ENCODE assay signal across 14 cellular contexts in genomic region chr3:23079976-23080375, GRCh38.
DNase-seq lines count a peak whose midpoint lies in the region; ATAC-seq and TF ChIP-seq lines count a peak whose summit lies in the region.
"Had no signal": no experiment of that assay in that cellular context is flagged by ENCODE, and none has a peak within 500 bp of the region (broad histone marks: within the 10 kb centered on the region; RNA-seq: fewer than 3 reads in every experiment).

No MANE protein-coding gene starts in this region.

- no peak overlapping the region for H3K4me3 ChIP-seq in lower lobe of right lung
- H3K4me3 ChIP-seq in GM23248 = no peak overlapping the region

- WGBS in GM23248 (ENCODE audit: low coverage in 1 of 2, low lambda C conversion rate in 2 of 2, missing lambda C conversion rate in 2 of 2), 2 experiments = 39 to 47% methylated on average over 7 of the region's 7 CpGs

- H3K9me3 ChIP-seq in lower lobe of right lung = no peaks in the 10 kb centered on the region
- no peaks in the 10 kb centered on the region for H3K9me3 ChIP-seq in GM23248 (ENCODE audit: low read depth)

- no peaks in the 10 kb centered on the region for H3F3A ChIP-seq in GM23248 (ENCODE audit: insufficient read depth)

- H3K27me3 ChIP-seq in lower lobe of right lung (ENCODE audit: low read depth) (no peaks in the 10 kb centered on the region), GM23248 (replicated peaks; ENCODE audit: insufficient read depth) (peaks cover 20% of the 10 kb centered on the region)

- no peak for ATAC-seq in stimulated activated naive CD8-positive, alpha-beta T cell treated with anti-CD3 and anti-CD28 coated beads, Interleukin-15, Interleukin-2, amounts not matched to agents 100 U/mL and 50 U/mL, for 24 hours
- peak; percentile 19 to 49 for ATAC-seq in lower lobe of right lung
- ATAC-seq in sciatic nerve = no peak
- ATAC-seq in GM21390 (IDR thresholded peaks at IDR 0.05; ENCODE audit: unreplicated experiment) = no peak
- ATAC-seq in HG03045 (IDR thresholded peaks at IDR 0.05; ENCODE audit: unreplicated experiment) = no peak

- CTCF ChIA-PET in MCF 10A (lab: Yijun Ruan, JAX) = no interaction called here

- no peaks in the 10 kb centered on the region for H3K36me3 ChIP-seq in lower lobe of right lung
- no peaks in the 10 kb centered on the region for H3K36me3 ChIP-seq in GM23248 (ENCODE audit: low read depth)
- H3K36me3 ChIP-seq: WERI-Rb-1 had no signal

- H3K36me3 Mint-ChIP-seq in stimulated activated naive CD8-positive, alpha-beta T cell treated with anti-CD3 and anti-CD28 coated beads, Interleukin-15, Interleukin-2, amounts not matched to agents 100 ng/mL and 50 ng/mL, for 24 hours (ENCODE audit: low read depth) = no peaks in the 10 kb centered on the region
- no peaks in the 10 kb centered on the region for H3K36me3 Mint-ChIP-seq in MCF 10A (ENCODE audit: insufficient read depth, unreplicated experiment)

- H3K79me2 ChIP-seq in GM23248 (ENCODE audit: insufficient read depth) = no peaks in the 10 kb centered on the region

- H3K27ac ChIP-seq in lower lobe of right lung (no peak overlapping the region), GM23248 (no peak overlapping the region)
- H3K27ac ChIP-seq: WERI-Rb-1 had no signal

- no peak for DNase-seq in stimulated activated naive CD8-positive, alpha-beta T cell treated with anti-CD3 and anti-CD28 coated beads, Interleukin-15, Interleukin-2, amounts not matched to agents 100 U/mL and 50 U/mL, for 24 hours
- DNase-seq in MCF 10A (ENCODE audit: unreplicated experiment) (peak; percentile 49), lower lobe of right lung (no peak), sciatic nerve (ENCODE audit: low spot score) (no peak), GM23248 (no peak)
- DNase-seq: cerebellar nuclear complex; NCI-H187; stimulated activated CD4-positive, alpha-beta T cell treated with anti-CD3 and anti-CD28 coated beads, Interleukin-1b, Interleukin-23, amount 100 ng/mL, for 48 hours; substantia nigra; WERI-Rb-1 had no signal

- BruUV-seq in MCF 10A (replicated peaks; lab: Mats Ljungman, UMichigan) = no TSS peak

- H3K4me3 Mint-ChIP-seq in stimulated activated naive CD8-positive, alpha-beta T cell treated with anti-CD3 and anti-CD28 coated beads, Interleukin-15, Interleukin-2, amounts not matched to agents 100 ng/mL and 50 ng/mL, for 24 hours = peak overlapping the region; percentile 22
- peak overlapping the region; percentile 32 for H3K4me3 Mint-ChIP-seq in MCF 10A (ENCODE audit: unreplicated experiment)

- H3K9me3 Mint-ChIP-seq in stimulated activated naive CD8-positive, alpha-beta T cell treated with anti-CD3 and anti-CD28 coated beads, Interleukin-15, Interleukin-2, amounts not matched to agents 100 ng/mL and 50 ng/mL, for 24 hours = no peaks in the 10 kb centered on the region
- H3K9me3 Mint-ChIP-seq in MCF 10A (ENCODE audit: unreplicated experiment) = no peaks in the 10 kb centered on the region
- H3K9me3 Mint-ChIP-seq: activated T-helper 2 cell treated with anti-CD3 and anti-CD28 coated beads, Interferon-gamma antibody, Interleukin-2, Interleukin-4, amounts not matched to agents 10 μg/mL and 5 μg/mL and 100 μg/mL, durations not matched to agents 14 hours and 24 hours and 36 hours had no signal

- POLR2A ChIA-PET in MCF 10A (lab: Yijun Ruan, JAX) = interaction anchor here (0.8 to 0.9 kb wide), 3 partner anchors 24 to 1806 kb away, joined by 3 to 4 read pairs (median 4); no protein-coding TSS in a partner anchor

- H3K4me2 ChIP-seq in GM23248 (ENCODE audit: unreplicated experiment) = no peak overlapping the region

- H3K27me3 Mint-ChIP-seq in stimulated activated naive CD8-positive, alpha-beta T cell treated with anti-CD3 and anti-CD28 coated beads, Interleukin-15, Interleukin-2, amounts not matched to agents 100 ng/mL and 50 ng/mL, for 24 hours = no peaks in the 10 kb centered on the region
- H3K27me3 Mint-ChIP-seq in MCF 10A (ENCODE audit: insufficient read depth, unreplicated experiment) = peaks cover 20% of the 10 kb centered on the region

- intact Hi-C loops in MCF 10A (cut with micrococcal nuclease) (no loop called here), lower lobe of right lung (cut with DNase I) (no loop called here), sciatic nerve (cut with DNase I) (no loop called here)

- in situ Hi-C loops in GM23248 (cut with MboI) = no loop called here

- H2AFZ ChIP-seq in GM23248 = no peak overlapping the region

- peaks cover 11% of the 10 kb centered on the region for H3K4me1 Mint-ChIP-seq in stimulated activated naive CD8-positive, alpha-beta T cell treated with anti-CD3 and anti-CD28 coated beads, Interleukin-15, Interleukin-2, amounts not matched to agents 100 ng/mL and 50 ng/mL, for 24 hours (ENCODE audit: low read depth)
- peaks cover 12% of the 10 kb centered on the region for H3K4me1 Mint-ChIP-seq in MCF 10A (ENCODE audit: insufficient read depth, unreplicated experiment)

- TF ChIP-seq CTCF in MCF 10A (IDR thresholded peaks at IDR 0.05; ENCODE audit: unreplicated experiment) (no peak), lower lobe of right lung (IDR thresholded peaks at IDR 0.05) (no peak)

- H3K4me1 ChIP-seq in lower lobe of right lung (peaks cover 6% of the 10 kb centered on the region), GM23248 (ENCODE audit: insufficient read depth) (no peaks in the 10 kb centered on the region)

- H3K9me2 ChIP-seq in GM23248 (ENCODE audit: insufficient read depth) = no peaks in the 10 kb centered on the region

- no peak overlapping the region for H3K9ac ChIP-seq in GM23248

- H3K27ac Mint-ChIP-seq in stimulated activated naive CD8-positive, alpha-beta T cell treated with anti-CD3 and anti-CD28 coated beads, Interleukin-15, Interleukin-2, amounts not matched to agents 100 ng/mL and 50 ng/mL, for 24 hours = no peak overlapping the region
- H3K27ac Mint-ChIP-seq in MCF 10A (ENCODE audit: low read depth, unreplicated experiment) = no peak overlapping the region
- H3K27ac Mint-ChIP-seq: activated T-helper 2 cell treated with anti-CD3 and anti-CD28 coated beads, Interferon-gamma antibody, Interleukin-2, Interleukin-4, amounts not matched to agents 10 μg/mL and 5 μg/mL and 100 μg/mL, durations not matched to agents 14 hours and 24 hours and 36 hours had no signal

- H4K20me1 ChIP-seq in GM23248 (ENCODE audit: insufficient read depth) = no peaks in the 10 kb centered on the region

Comparison
In these comparisons a context has a peak if more than half of its experiments do, and no peak if none do; other contexts are left out.
1. ATAC-seq: peak in lower lobe of right lung (2 of 2); none in stimulated activated naive CD8-positive, alpha-beta T cell treated with anti-CD3 and anti-CD28 coated beads, Interleukin-15, Interleukin-2, amounts not matched to agents 100 U/mL and 50 U/mL, for 24 hours (single experiment), sciatic nerve (single experiment), GM21390 (single experiment) and HG03045 (single experiment).